8 cellular contexts compared by ENCODE assay signal in genomic region chr12:23462546-23462945, GRCh38.
"Had no signal": no experiment of that assay in that cellular context is flagged by ENCODE, and none has a peak within 500 bp of the region (broad histone marks: within the 10 kb centered on the region; RNA-seq: fewer than 3 reads in every experiment).

No MANE protein-coding gene starts in this region.

- FAIRE-seq: H1, H54, HTR-8/SVneo had no signal

- H3K4me3 Mint-ChIP-seq: GM23338, H9 had no signal

- H3K27ac ChIP-seq: KMS-11 had no signal

- DNase-seq: H9, HCEC 1CT, KBM-7 had no signal

- H3K9ac ChIP-seq: KMS-11 had no signal

- ATAC-seq: GM23338 had no signal

- H2AFZ ChIP-seq: GM23338 had no signal

- H3K4me1 Mint-ChIP-seq: GM23338, H9 had no signal

- H3K4me3 ChIP-seq: GM23338 had no signal

- H3K27ac Mint-ChIP-seq: GM23338, H9 had no signal

- H3K4me2 ChIP-seq: GM23338, KMS-11 had no signal
